In genomic region chr1:93758842-93759515, GRCh38 we compare ENCODE assay signal across 9 cellular contexts.
DNase-seq lines count a peak whose midpoint lies in the region; ATAC-seq and TF ChIP-seq lines count a peak whose summit lies in the region.
"Had no signal": no experiment of that assay in that cellular context is flagged by ENCODE, and none has a peak within 500 bp of the region (broad histone marks: within the 10 kb centered on the region; RNA-seq: fewer than 3 reads in every experiment).

No MANE protein-coding gene starts in this region.

- no peak for TF ChIP-seq POLR2A in IMR-90 (IDR thresholded peaks at IDR 0.05; ENCODE audit: low read depth, low read length)

- peak overlapping the region; percentile 44 for H2AK9ac ChIP-seq in IMR-90 (replicated peaks; ENCODE audit: low read depth, low read length, poor library complexity)

- H4K8ac ChIP-seq in IMR-90 (ENCODE audit: low read depth in 2 of 2, low read length in 2 of 2) = peak overlapping the region; percentile 63 to 83

- no peaks in the 10 kb centered on the region for H3K9me3 Mint-ChIP-seq in activated CD8-positive, alpha-beta T cell treated with anti-CD3 and anti-CD28 coated beads for 36 hours
- H3K9me3 Mint-ChIP-seq in nephron progenitor cell = no peaks in the 10 kb centered on the region

- peak overlapping the region; percentile 95 for H2AK5ac ChIP-seq in IMR-90 (ENCODE audit: low read depth, low read length)

- no peaks in the 10 kb centered on the region for H3K36me3 Mint-ChIP-seq in activated CD8-positive, alpha-beta T cell treated with anti-CD3 and anti-CD28 coated beads for 36 hours (ENCODE audit: low read depth)
- H3K36me3 Mint-ChIP-seq in nephron progenitor cell (ENCODE audit: low read depth) = no peaks in the 10 kb centered on the region

- H3K14ac ChIP-seq in IMR-90 (replicated peaks; ENCODE audit: low read depth, low read length) = peak overlapping the region; percentile 76

- peak overlapping the region; percentile 5; the same call in 1 of the 2 replicates for H3K4me2 ChIP-seq in IMR-90 (ENCODE audit: low read depth, low read length)

- no TSS peak for BruUV-seq in IMR-90 (replicated peaks; lab: Mats Ljungman, UMichigan)

- no peaks in the 10 kb centered on the region for H3K27me3 Mint-ChIP-seq in activated CD8-positive, alpha-beta T cell treated with anti-CD3 and anti-CD28 coated beads for 36 hours
- H3K27me3 Mint-ChIP-seq in nephron progenitor cell (ENCODE audit: low read depth, poor library complexity) = peaks cover 10% of the 10 kb centered on the region

- TF ChIP-seq CTCF in IMR-90 (conservative IDR thresholded peaks at IDR 0.05; ENCODE audit: low read depth, low read length) = no peak
- TF ChIP-seq CTCF in activated CD8-positive, alpha-beta T cell treated with anti-CD3 and anti-CD28 coated beads for 36 hours (IDR thresholded peaks at IDR 0.05) = no peak
- no peak for TF ChIP-seq CTCF in right atrium auricular region (IDR thresholded peaks at IDR 0.05)
- no peak for TF ChIP-seq CTCF in nephron progenitor cell (IDR thresholded peaks at IDR 0.05)

- H4K5ac ChIP-seq in IMR-90 (ENCODE audit: low read depth, low read length) = peak overlapping the region; percentile 3; the same call in 1 of the 2 replicates

- CTCF ChIA-PET in IMR-90 (lab: Yijun Ruan, JAX) = interaction anchor here (1.4 to 1.8 kb wide), 2 partner anchors 12 to 55 kb away, joined by 3 to 4 read pairs; no protein-coding TSS in a partner anchor
- CTCF ChIA-PET in activated CD8-positive, alpha-beta T cell treated with anti-CD3 and anti-CD28 coated beads for 36 hours (lab: Charles Lee) = no interaction called here

- no peaks in the 10 kb centered on the region for H3K36me3 ChIP-seq in IMR-90 (ENCODE audit: control insufficient read depth, insufficient read depth, low read length)
- H3K36me3 ChIP-seq in right atrium auricular region = no peaks in the 10 kb centered on the region
- H3K36me3 ChIP-seq: neutrophil had no signal

- H2BK20ac ChIP-seq in IMR-90 (ENCODE audit: low read depth, low read length) = peak overlapping the region; percentile 93

- in situ Hi-C loops in IMR-90 (cut with MboI; ENCODE audit: low sequenced_read_pairs) = no loop called here

- H4K20me1 ChIP-seq in IMR-90 (ENCODE audit: insufficient read depth, low read length) = peaks cover 2% of the 10 kb centered on the region; the same call in 1 of the 2 replicates

- H3K4me3 Mint-ChIP-seq in activated CD8-positive, alpha-beta T cell treated with anti-CD3 and anti-CD28 coated beads for 36 hours = no peak overlapping the region
- no peak overlapping the region for H3K4me3 Mint-ChIP-seq in nephron progenitor cell

- H3K27ac ChIP-seq in IMR-90 (ENCODE audit: insufficient read depth, low read length) = peak overlapping the region; percentile 39; the same call in 1 of the 2 replicates
- no peak overlapping the region for H3K27ac ChIP-seq in right atrium auricular region
- H3K27ac ChIP-seq: neutrophil had no signal

- H3K27me3 ChIP-seq in IMR-90 (ENCODE audit: control insufficient read depth, insufficient read depth, low read length) = no peaks in the 10 kb centered on the region; the same call in 1 of the 2 replicates
- H3K27me3 ChIP-seq in right atrium auricular region = no peaks in the 10 kb centered on the region
- H3K27me3 ChIP-seq: neutrophil had no signal

- H3K56ac ChIP-seq in IMR-90 (ENCODE audit: extremely low read depth, insufficient read depth, low read length) = peak overlapping the region; percentile 57; the same call in 1 of the 2 replicates

- peaks cover 12% of the 10 kb centered on the region for H3K4me1 Mint-ChIP-seq in activated CD8-positive, alpha-beta T cell treated with anti-CD3 and anti-CD28 coated beads for 36 hours (ENCODE audit: low read depth)
- H3K4me1 Mint-ChIP-seq in nephron progenitor cell = peaks cover 15% of the 10 kb centered on the region

- POLR2A ChIA-PET in IMR-90 (lab: Charles Lee; ENCODE audit: unreplicated experiment) = no interaction called here
- POLR2A ChIA-PET in activated CD8-positive, alpha-beta T cell treated with anti-CD3 and anti-CD28 coated beads for 36 hours (lab: Charles Lee) = interaction anchor here (0.6 to 1.1 kb wide), 3 partner anchors 9 to 171 kb away, joined by 3 to 4 read pairs (median 3); no protein-coding TSS in a partner anchor

- no peaks in the 10 kb centered on the region for H3K79me1 ChIP-seq in IMR-90 (ENCODE audit: low read depth in 1 of 2, low read length in 2 of 2)

- peak; percentile 66 for DNase-seq in A172 (ENCODE audit: low spot score)
- DNase-seq in IMR-90 = peak; percentile 89
- DNase-seq in activated CD8-positive, alpha-beta T cell treated with anti-CD3 and anti-CD28 coated beads for 36 hours = peak; percentile 71
- peak; percentile 72 for DNase-seq in right atrium auricular region (ENCODE audit: low spot score)
- DNase-seq in nephron progenitor cell = no peak

- peak overlapping the region; percentile 88 for H3K23ac ChIP-seq in IMR-90 (ENCODE audit: low read depth, low read length)

- peak overlapping the region; percentile 96; the same call in 2 of the 3 replicates for H2BK15ac ChIP-seq in IMR-90 (ENCODE audit: low read depth, low read length)

- peak overlapping the region; percentile 95 for H2BK120ac ChIP-seq in IMR-90 (ENCODE audit: low read depth, low read length)

- no peak for TF ChIP-seq RAD21 in IMR-90 (IDR thresholded peaks at IDR 0.05; ENCODE audit: low read length)

- dilution Hi-C loops in IMR-90 (cut with HindIII; ENCODE audit: low sequenced_read_pairs, unreplicated experiment) = no loop called here

- peak overlapping the region; percentile 76 for H3K27ac Mint-ChIP-seq in activated CD8-positive, alpha-beta T cell treated with anti-CD3 and anti-CD28 coated beads for 36 hours
- no peak overlapping the region for H3K27ac Mint-ChIP-seq in nephron progenitor cell

- H3K9me3 ChIP-seq in IMR-90 (ENCODE audit: control insufficient read depth, insufficient read depth, low read length) (no peaks in the 10 kb centered on the region), right atrium auricular region (no peaks in the 10 kb centered on the region)
- H3K9me3 ChIP-seq: neutrophil had no signal

- H3K18ac ChIP-seq in IMR-90 (ENCODE audit: low read depth, low read length) = peak overlapping the region; percentile 77

- peak overlapping the region; percentile 96 for H4K91ac ChIP-seq in IMR-90 (ENCODE audit: insufficient read depth, low read depth, low read length)

- WGBS in IMR-90 (ENCODE audit: extremely low coverage in 2 of 2, insufficient read length in 1 of 2), 2 experiments = no CpG with 5 or more reads among the region's 7 CpGs

- H3K9me1 ChIP-seq in IMR-90 (ENCODE audit: insufficient read depth, low read length) = peaks cover 21% of the 10 kb centered on the region

- intact Hi-C loops in IMR-90 (cut with micrococcal nuclease) = loop anchor here (5.0 kb wide), 1 partner anchor 43 kb away; no protein-coding TSS in a partner anchor
- intact Hi-C loops in activated CD8-positive, alpha-beta T cell treated with anti-CD3 and anti-CD28 coated beads for 36 hours (cut with micrococcal nuclease) = no loop called here

- H3K9ac ChIP-seq in IMR-90 (ENCODE audit: low read depth, low read length) = peak overlapping the region; percentile 19; the same call in 1 of the 2 replicates

- peak overlapping the region; percentile 89 for H3K4ac ChIP-seq in IMR-90 (ENCODE audit: low read depth, low read length)

- H3K4me1 ChIP-seq in IMR-90 (ENCODE audit: control insufficient read depth, insufficient read depth, low read length) = peaks cover 18% of the 10 kb centered on the region
- H3K4me1 ChIP-seq in right atrium auricular region = peaks cover 0 to 4% of the 10 kb centered on the region in 2 donors

- H2AFZ ChIP-seq in IMR-90 (replicated peaks; ENCODE audit: low read length, poor library complexity) = peak overlapping the region; percentile 72

- ATAC-seq in IMR-90 (ENCODE audit: low read depth) (peak; percentile 62), GM18511 (IDR thresholded peaks at IDR 0.05; ENCODE audit: unreplicated experiment) (no peak), HG02759 (IDR thresholded peaks at IDR 0.05; ENCODE audit: unreplicated experiment) (no peak), HG02763 (IDR thresholded peaks at IDR 0.05; ENCODE audit: unreplicated experiment) (no peak)
- peak; percentile 94 for ATAC-seq in activated CD8-positive, alpha-beta T cell treated with anti-CD3 and anti-CD28 coated beads for 36 hours

- H2BK5ac ChIP-seq in IMR-90 (ENCODE audit: low read depth, low read length, poor library complexity, severe bottlenecking) = peak overlapping the region; percentile 43

- no peak overlapping the region for H3K4me3 ChIP-seq in IMR-90 (ENCODE audit: insufficient read depth, low read depth, low read length)
- no peak overlapping the region for H3K4me3 ChIP-seq in right atrium auricular region

TF ChIP-seq in IMR-90, 13 proteins besides CTCF, POLR2A, EP300 and RAD21:
- peak; percentile 49; the same call in 1 of the 2 replicates for TF ChIP-seq BHLHE40 (IDR thresholded peaks at IDR 0.05; ENCODE audit: low read depth, low read length)
- TF ChIP-seq CEBPB (IDR thresholded peaks at IDR 0.05; ENCODE audit: low read depth, low read length) = peak; percentile 98
- no peak for TF ChIP-seq MAFK (IDR thresholded peaks at IDR 0.05; ENCODE audit: low read depth, low read length)
- TF ChIP-seq ELK1 (IDR thresholded peaks at IDR 0.05; ENCODE audit: borderline replicate concordance, low read depth, low read length) = no peak
- no peak for TF ChIP-seq SMC3 (IDR thresholded peaks at IDR 0.05; ENCODE audit: low read depth, low read length)
- TF ChIP-seq RFX5 (IDR thresholded peaks at IDR 0.05; ENCODE audit: low read depth, low read length) = no peak
- 0 out of 2 replicates have a peak, but pooled peaks have one; percentile 30 for TF ChIP-seq FOS (IDR thresholded peaks at IDR 0.05; ENCODE audit: low read depth, low read length)

Comparison
In these comparisons a context has a peak if more than half of its experiments do, and no peak if none do; other contexts are left out.
1. ATAC-seq: peak in IMR-90 (single experiment) and activated CD8-positive, alpha-beta T cell treated with anti-CD3 and anti-CD28 coated beads for 36 hours (single experiment); none in GM18511 (single experiment), HG02759 (single experiment) and HG02763 (single experiment).